ENCODE assay signal across 7 cellular contexts in genomic region chr17:57989011-57989345, GRCh38. TPM values are rescaled to one million over a fixed set of nuclear protein-coding genes. Genes with fewer than 3 reads are reported as not detected.
DNase-seq lines count a peak whose midpoint lies in the region; ATAC-seq, FAIRE-seq and TF ChIP-seq lines count a peak whose summit lies in the region.

No MANE protein-coding gene starts in this region.

- no peaks in the 10 kb centered on the region for H3K36me3 Mint-ChIP-seq in mesothelial cell of epicardium

- H3K4me3 Mint-ChIP-seq in mesothelial cell of epicardium: peak overlapping the region; percentile 89

- peaks cover 44% of the 10 kb centered on the region for H3K4me1 Mint-ChIP-seq in mesothelial cell of epicardium

- FAIRE-seq in urothelium cell line (lab: Jason Lieb, UNC): no peak

- TF ChIP-seq CTCF in mesothelial cell of epicardium (IDR thresholded peaks at IDR 0.05; ENCODE audit: unreplicated experiment): no peak

- H3K27ac Mint-ChIP-seq in mesothelial cell of epicardium: peak overlapping the region; percentile 96

- intact Hi-C loops in posterior vena cava (cut with DNase I): loop anchor here in 1 of 2 donors (5.0 kb wide), 1 partner anchor 37 kb away; no protein-coding TSS in a partner anchor

- DNase-seq in NOMO-1 treated with DMSO at 0.1 percent for 48 hours (lab: John Stamatoyannopoulos, UW; ENCODE audit: unreplicated experiment) (peak; percentile 22), cerebellum (ENCODE audit: low spot score) (peak; percentile 10), mesothelial cell of epicardium (ENCODE audit: low spot score in 2 of 2, unreplicated experiment in 2 of 2) (no peak), posterior vena cava (ENCODE audit: low spot score) (no peak), urothelium cell line (ENCODE audit: low spot score) (no peak)

- no peaks in the 10 kb centered on the region for H3K27me3 Mint-ChIP-seq in mesothelial cell of epicardium (ENCODE audit: low read depth)

- H3K9me3 Mint-ChIP-seq in mesothelial cell of epicardium: no peaks in the 10 kb centered on the region

- peak; percentile 3 for ATAC-seq in GM18861 (IDR thresholded peaks at IDR 0.05; ENCODE audit: unreplicated experiment)
- no peak for ATAC-seq in GM18909 (IDR thresholded peaks at IDR 0.05; ENCODE audit: poor library complexity, unreplicated experiment)

RNA-seq across cellular contexts. Expression of gene VEZF1, which starts 0.9 kb away (rescaled TPM):
- total RNA-seq in cerebellum (64.8 TPM), mesothelial cell of epicardium (80.6 to 84.9 TPM (median 82.5 TPM) in 3 replicates), posterior vena cava (10 to 100 TPM; 56.1 to 61.8 TPM)

RNA-seq across cellular contexts. Expression of gene SRSF1, which starts 18.1 kb away (rescaled TPM):
- total RNA-seq in cerebellum (310 TPM), mesothelial cell of epicardium (258 to 267 TPM (median 264 TPM) in 3 replicates), posterior vena cava (100 to 1,000 TPM; 120 to 152 TPM)

RNA-seq across cellular contexts. Expression of gene CUEDC1, which starts 33.8 kb away (rescaled TPM):
- total RNA-seq in cerebellum: 13.3 TPM
- total RNA-seq in mesothelial cell of epicardium: 37.0 to 38.7 TPM (median 37.8 TPM) in 3 replicates
- 10 to 100 TPM; 42.3 to 43.6 TPM for total RNA-seq in posterior vena cava

Comparison
In these comparisons a context has a peak if more than half of its experiments do, and no peak if none do; other contexts are left out.
1. DNase-seq: peak in NOMO-1 treated with DMSO at 0.1 percent for 48 hours (single experiment) and cerebellum (single experiment); none in mesothelial cell of epicardium (0 of 2), posterior vena cava (single experiment) and urothelium cell line (single experiment).